Comparison of ENCODE assay signal across 8 cellular contexts in the genomic region with DNA sequence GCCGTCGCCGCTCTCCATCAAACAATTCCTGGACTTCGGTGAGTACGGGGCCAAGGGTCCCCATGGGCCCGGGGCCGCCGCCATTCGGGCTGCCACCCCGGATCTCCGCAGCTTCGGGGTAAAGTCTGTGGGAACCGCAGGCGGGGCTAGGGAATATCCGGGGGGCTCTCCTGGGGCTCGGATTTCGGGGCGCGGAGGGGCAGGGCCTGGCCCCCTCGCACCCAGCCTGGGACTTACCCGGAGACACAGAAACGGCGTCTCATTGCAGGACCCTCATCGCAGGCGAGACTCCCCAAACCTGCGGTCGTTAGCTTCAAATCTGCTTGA. TPM values are rescaled to one million over a fixed set of nuclear protein-coding genes. Genes with fewer than 3 reads are reported as not detected.
DNase-seq lines count a peak whose midpoint lies in the region; ATAC-seq and TF ChIP-seq lines count a peak whose summit lies in the region.

No MANE protein-coding gene starts in this region.

- peak; percentile 15 for ATAC-seq in GM19467 (IDR thresholded peaks at IDR 0.05; ENCODE audit: unreplicated experiment)
- peak; percentile 7 for ATAC-seq in HG03460 (IDR thresholded peaks at IDR 0.05; ENCODE audit: unreplicated experiment)
- ATAC-seq in activated naive CD8-positive, alpha-beta T cell treated with anti-CD3 and anti-CD28 coated beads, Interleukin-2, amount 50 U/mL, for 24 hours = no peak
- no peak for ATAC-seq in right lobe of liver
- no peak for ATAC-seq in GM18907 (IDR thresholded peaks at IDR 0.05; ENCODE audit: unreplicated experiment)
- ATAC-seq in HG03442 (IDR thresholded peaks at IDR 0.05; ENCODE audit: unreplicated experiment) = no peak

- no peaks in the 10 kb centered on the region for H3K27me3 ChIP-seq in right lobe of liver

- intact Hi-C loops in right lobe of liver (cut with DNase I) = no loop called here

- peak overlapping the region; percentile 83 for H3K27ac Mint-ChIP-seq in activated naive CD8-positive, alpha-beta T cell treated with anti-CD3 and anti-CD28 coated beads, Interleukin-2, amount 50 U/mL, for 24 hours
- H3K27ac Mint-ChIP-seq in type B pancreatic cell = no peak overlapping the region

- WGBS in right lobe of liver (ENCODE audit: insufficient coverage, low coverage, low lambda C conversion rate, missing lambda C conversion rate) = 29% methylated on average over 6 of the region's 27 CpGs

- peaks cover 3% of the 10 kb centered on the region for H3K36me3 Mint-ChIP-seq in activated naive CD8-positive, alpha-beta T cell treated with anti-CD3 and anti-CD28 coated beads, Interleukin-2, amount 50 U/mL, for 24 hours (ENCODE audit: low read depth)
- H3K36me3 Mint-ChIP-seq in type B pancreatic cell = no peaks in the 10 kb centered on the region

- H3K27ac ChIP-seq in right lobe of liver = peak overlapping the region; percentile 76 to 93 (median 86)

- H3K4me1 Mint-ChIP-seq in activated naive CD8-positive, alpha-beta T cell treated with anti-CD3 and anti-CD28 coated beads, Interleukin-2, amount 50 U/mL, for 24 hours = peaks cover 42% of the 10 kb centered on the region
- H3K4me1 Mint-ChIP-seq in type B pancreatic cell (ENCODE audit: unreplicated experiment) = peaks cover 35% of the 10 kb centered on the region

- peak overlapping the region; percentile 76 for H3K4me3 Mint-ChIP-seq in activated naive CD8-positive, alpha-beta T cell treated with anti-CD3 and anti-CD28 coated beads, Interleukin-2, amount 50 U/mL, for 24 hours
- H3K4me3 Mint-ChIP-seq in type B pancreatic cell = peak overlapping the region; percentile 82

- DNase-seq in activated naive CD8-positive, alpha-beta T cell treated with anti-CD3 and anti-CD28 coated beads, Interleukin-2, amount 50 U/mL, for 24 hours = peak; percentile 15
- peak in 1 of 3 donors; percentile 56 for DNase-seq in right lobe of liver
- no peak for DNase-seq in type B pancreatic cell (ENCODE audit: extremely low spot score, unreplicated experiment)
- DNase-seq in DMS53 treated with DMSO at 0.1 percent for 48 hours (lab: John Stamatoyannopoulos, UW; ENCODE audit: unreplicated experiment) = no peak

- H3K36me3 ChIP-seq in right lobe of liver = no peaks in the 10 kb centered on the region

- H3K4me1 ChIP-seq in right lobe of liver = no peaks in the 10 kb centered on the region

- TF ChIP-seq CTCF in right lobe of liver (IDR thresholded peaks at IDR 0.05) (no peak), type B pancreatic cell (conservative IDR thresholded peaks at IDR 0.05) (no peak)

- no peak for TF ChIP-seq POLR2A in right lobe of liver (IDR thresholded peaks at IDR 0.05)

- H3K9me3 ChIP-seq in right lobe of liver = no peaks in the 10 kb centered on the region

- no peaks in the 10 kb centered on the region for H3K9me3 Mint-ChIP-seq in activated naive CD8-positive, alpha-beta T cell treated with anti-CD3 and anti-CD28 coated beads, Interleukin-2, amount 50 U/mL, for 24 hours
- H3K9me3 Mint-ChIP-seq in type B pancreatic cell = no peaks in the 10 kb centered on the region

- peak overlapping the region; percentile 57 to 69 (median 64) for H3K4me3 ChIP-seq in right lobe of liver

- H3K27me3 Mint-ChIP-seq in activated naive CD8-positive, alpha-beta T cell treated with anti-CD3 and anti-CD28 coated beads, Interleukin-2, amount 50 U/mL, for 24 hours = no peaks in the 10 kb centered on the region
- H3K27me3 Mint-ChIP-seq in type B pancreatic cell = no peaks in the 10 kb centered on the region

RNA-seq across cellular contexts. Expression of a gene that starts 0.4 kb away (rescaled TPM):
- total RNA-seq in right lobe of liver (10 to 100 TPM in 4 of 6 experiments, 1 to 10 TPM in 2; 8.6 to 17.5 (median 11.3) TPM), type B pancreatic cell (ENCODE audit: low replicate concordance) (25.5 and 30.4 TPM in 2 replicates)

Comparison
In these comparisons a context has a peak if more than half of its experiments do, and no peak if none do; other contexts are left out.
1. ATAC-seq: peak in GM19467 (single experiment) and HG03460 (single experiment); none in activated naive CD8-positive, alpha-beta T cell treated with anti-CD3 and anti-CD28 coated beads, Interleukin-2, amount 50 U/mL, for 24 hours (single experiment), right lobe of liver (0 of 4), GM18907 (single experiment) and HG03442 (single experiment).